ENCODE assay signal across 9 cellular contexts in genomic region chr16:1769402-1770300, GRCh38. TPM values are rescaled to one million over a fixed set of nuclear protein-coding genes. Genes with fewer than 3 reads are reported as not detected.
DNase-seq lines count a peak whose midpoint lies in the region; ATAC-seq, FAIRE-seq and TF ChIP-seq lines count a peak whose summit lies in the region.
"Had no signal": no experiment of that assay in that cellular context is flagged by ENCODE, and none has a peak within 500 bp of the region (broad histone marks: within the 10 kb centered on the region; RNA-seq: fewer than 3 reads in every experiment).

No MANE protein-coding gene starts in this region.

- peaks cover 8% of the 10 kb centered on the region; the same call in 1 of the 2 replicates for H3K4me1 ChIP-seq in GM23248 (ENCODE audit: insufficient read depth)
- H3K4me1 ChIP-seq in endothelial cell of umbilical vein (ENCODE audit: control insufficient read depth, extremely low read depth, insufficient read depth, low read length) = peaks cover 19% of the 10 kb centered on the region

- CTCF ChIA-PET in RWPE1 (lab: Yijun Ruan, JAX) (interaction anchor here (0.6 to 1.6 kb wide), 4 partner anchors 15 to 63 kb away, joined by 3 to 6 read pairs (median 4); partner anchors contain the start of gene MAPK8IP3), endothelial cell of umbilical vein (lab: Charles Lee) (interaction anchor here (1.2 to 1.5 kb wide), 5 partner anchors 10 to 275 kb away, joined by 3 to 11 read pairs (median 5); partner anchors contain the start of gene MAPK8IP3)

- no peaks in the 10 kb centered on the region for H3K9me1 ChIP-seq in endothelial cell of umbilical vein (replicated peaks; ENCODE audit: control insufficient read depth, extremely low read depth, insufficient read depth, low read length)

- H3K9me3 ChIP-seq in GM23248 (ENCODE audit: low read depth) = no peaks in the 10 kb centered on the region
- H3K9me3 ChIP-seq in endothelial cell of umbilical vein (replicated peaks; ENCODE audit: control insufficient read depth, insufficient read depth, low read length) = no peaks in the 10 kb centered on the region

- WGBS in GM23248 (ENCODE audit: low coverage in 1 of 2, low lambda C conversion rate in 2 of 2, missing lambda C conversion rate in 2 of 2), 2 experiments = 64 to 69% methylated on average over 19 to 23 of the region's 27 CpGs

- DNase-seq in GM23248 = no peak
- DNase-seq in RWPE1 (ENCODE audit: low spot score) = no peak
- DNase-seq in endothelial cell of umbilical vein (ENCODE audit: low read depth, low spot score) = no peak
- no peak for DNase-seq in NCI-H1436 (lab: John Stamatoyannopoulos, UW)
- DNase-seq in activated effector memory CD4-positive, alpha-beta T cell treated with Interleukin-2 at 50 U/mL for 16 hours = no peak
- DNase-seq in SIG-M5 treated with dmso at 0.1 percent for 504 hours (lab: John Stamatoyannopoulos, UW; ENCODE audit: unreplicated experiment) = no peak
- DNase-seq: cortex of kidney had no signal

- H3K27ac ChIP-seq in GM23248 (peak overlapping the region; percentile 57), RWPE1 (peak overlapping the region; percentile 92), endothelial cell of umbilical vein (ENCODE audit: insufficient read depth, low read depth, low read length) (no peak overlapping the region), skin epidermis (peak overlapping the region in 11 of 21 experiments; percentile 15 to 98 (median 93))

- dilution Hi-C loops in endothelial cell of umbilical vein (cut with MboI; ENCODE audit: extremely low pct_ligation_motif_present, low sequenced_read_pairs) = no loop called here

- H3K4me2 ChIP-seq in GM23248 (ENCODE audit: unreplicated experiment) (peak overlapping the region; percentile 93), endothelial cell of umbilical vein (ENCODE audit: insufficient read depth, low read length) (no peak overlapping the region)

- no peak for FAIRE-seq in endothelial cell of umbilical vein (lab: Jason Lieb, UNC)

- POLR2A ChIA-PET in RWPE1 (lab: Yijun Ruan, JAX; ENCODE audit: low non-redundant PET) (interaction anchor here (0.5 to 1.4 kb wide), 6 partner anchors 13 to 295 kb away, joined by 3 to 6 read pairs (median 4); partner anchors contain the start of genes MAPK8IP3, NUBP2 and SPSB3), endothelial cell of umbilical vein (lab: Charles Lee) (interaction anchor here (1.3 kb wide), 1 partner anchor 13 kb away, joined by 3 read pairs; the partner anchor contains the start of genes NUBP2 and SPSB3)

- intact Hi-C loops in endothelial cell of umbilical vein (cut with micrococcal nuclease) = no loop called here

- no peak for TF ChIP-seq POLR2A in endothelial cell of umbilical vein (IDR thresholded peaks at IDR 0.05; ENCODE audit: low read depth, low read length)

- H3K79me2 ChIP-seq in GM23248 (ENCODE audit: insufficient read depth) (peaks cover 19% of the 10 kb centered on the region), endothelial cell of umbilical vein (ENCODE audit: control insufficient read depth, insufficient read depth, low read length) (peaks cover 16% of the 10 kb centered on the region)

- H3K4me3 ChIP-seq in GM23248 = peak overlapping the region; percentile 86
- no peak overlapping the region for H3K4me3 ChIP-seq in endothelial cell of umbilical vein (replicated peaks in 1 of 3; ENCODE audit: insufficient read depth in 1 of 3, low read depth in 1 of 3, low read length in 3 of 3)
- no peak overlapping the region for H3K4me3 ChIP-seq in skin epidermis

- no peak for ATAC-seq in HG02884 (IDR thresholded peaks at IDR 0.05; ENCODE audit: unreplicated experiment)

- H4K20me1 ChIP-seq in GM23248 (ENCODE audit: insufficient read depth) (no peaks in the 10 kb centered on the region), endothelial cell of umbilical vein (replicated peaks; ENCODE audit: control insufficient read depth, extremely low read depth, insufficient read depth, low read length) (no peaks in the 10 kb centered on the region)

- H3K27me3 ChIP-seq in GM23248 (replicated peaks; ENCODE audit: insufficient read depth) = no peaks in the 10 kb centered on the region
- H3K27me3 ChIP-seq in endothelial cell of umbilical vein (ENCODE audit: control insufficient read depth in 2 of 2, insufficient read depth in 2 of 2, low read length in 2 of 2) = no peaks in the 10 kb centered on the region

- no peak for TF ChIP-seq CTCF in RWPE1 (conservative IDR thresholded peaks at IDR 0.05; ENCODE audit: low read depth)
- TF ChIP-seq CTCF in endothelial cell of umbilical vein (IDR thresholded peaks at IDR 0.05; ENCODE audit: extremely low read depth in 1 of 2, insufficient read depth in 1 of 2, low read depth in 1 of 2, low read length in 2 of 2) = no peak

- no peaks in the 10 kb centered on the region for H3K36me3 ChIP-seq in GM23248 (ENCODE audit: low read depth)
- peaks cover 3 to 34% of the 10 kb centered on the region in 2 experiments for H3K36me3 ChIP-seq in endothelial cell of umbilical vein (ENCODE audit: control insufficient read depth in 2 of 2, extremely low read depth in 1 of 2, insufficient read depth in 2 of 2, low read length in 2 of 2)

- H2AFZ ChIP-seq in GM23248 (no peak overlapping the region), endothelial cell of umbilical vein (ENCODE audit: low read depth, low read length) (no peak overlapping the region)

- H3K9ac ChIP-seq in GM23248 (peak overlapping the region; percentile 86), endothelial cell of umbilical vein (replicated peaks; ENCODE audit: extremely low read depth, insufficient read depth, low read length) (no peak overlapping the region)

- in situ Hi-C loops in GM23248 (cut with MboI) = no loop called here

- TSS peak; percentile 7 for BruUV-seq in endothelial cell of umbilical vein (replicated peaks; lab: Mats Ljungman, UMichigan)

- peaks cover 11% of the 10 kb centered on the region; the same call in 1 of the 2 replicates for H3F3A ChIP-seq in GM23248 (ENCODE audit: insufficient read depth)

- no peaks in the 10 kb centered on the region for H3K9me2 ChIP-seq in GM23248 (ENCODE audit: insufficient read depth)

RNA-seq across cellular contexts. Expression of gene NME3, which starts 1.7 kb away (rescaled TPM):
- total RNA-seq in GM23248 (2014; rRNA removed; shearing (Covaris generic)) = 45.3 and 57.7 TPM in 2 replicates
- polyA plus RNA-seq in GM23248 (2016; fragmentation: Nextera tagmentation; extraction: Ambion mirVana) (50.8 and 55.4 TPM in 2 replicates), endothelial cell of umbilical vein (74.4 and 133 TPM in 2 replicates)
- 32.0 and 38.2 TPM in 2 replicates for total RNA-seq in endothelial cell of umbilical vein
- 26.0 and 47.9 TPM in 2 replicates for polyA plus RNA-seq in endothelial cell of umbilical vein (2011; cell fraction: cytosol; rRNA removed)
- 67.5 and 75.9 TPM in 2 replicates for polyA plus RNA-seq in endothelial cell of umbilical vein (2011; cell fraction: nucleus; rRNA removed)
- polyA plus RNA-seq in endothelial cell of umbilical vein (2012) = 32.2 and 49.8 TPM in 2 replicates
- 8.2 and 8.3 TPM in 2 replicates for polyA minus RNA-seq in endothelial cell of umbilical vein
- 7.6 TPM for polyA minus RNA-seq in endothelial cell of umbilical vein (2011; cell fraction: cytosol; rRNA and poly(A)+ RNA removed)
- polyA minus RNA-seq in endothelial cell of umbilical vein (2011; cell fraction: nucleus; rRNA and poly(A)+ RNA removed) = 3.0 and 8.8 TPM in 2 replicates

RNA-seq across cellular contexts. Expression of gene EME2, which starts 3.0 kb away (rescaled TPM):
- 9.3 and 12.3 TPM in 2 replicates for total RNA-seq in GM23248 (2014; rRNA removed; shearing (Covaris generic))
- polyA plus RNA-seq in GM23248 (2016; fragmentation: Nextera tagmentation; extraction: Ambion mirVana) = 3.1 and 3.9 TPM in 2 replicates
- total RNA-seq in endothelial cell of umbilical vein = 15.2 and 21.4 TPM in 2 replicates
- 9.7 and 11.5 TPM in 2 replicates for polyA plus RNA-seq in endothelial cell of umbilical vein
- polyA plus RNA-seq in endothelial cell of umbilical vein (2011; cell fraction: cytosol; rRNA removed) = 1.8 and 3.9 TPM in 2 replicates
- 74.8 and 82.2 TPM in 2 replicates for polyA plus RNA-seq in endothelial cell of umbilical vein (2011; cell fraction: nucleus; rRNA removed)
- 6.8 and 8.5 TPM in 2 replicates for polyA plus RNA-seq in endothelial cell of umbilical vein (2012)
- 4.0 and 5.9 TPM in 2 replicates for polyA minus RNA-seq in endothelial cell of umbilical vein
- 7.8 TPM for polyA minus RNA-seq in endothelial cell of umbilical vein (2011; cell fraction: cytosol; rRNA and poly(A)+ RNA removed)
- polyA minus RNA-seq in endothelial cell of umbilical vein (2011; cell fraction: nucleus; rRNA and poly(A)+ RNA removed) = 12.6 and 22.9 TPM in 2 replicates

RNA-seq across cellular contexts. Expression of gene MRPS34, which starts 3.3 kb away (rescaled TPM):
- total RNA-seq in GM23248 (2014; rRNA removed; shearing (Covaris generic)) = 96.5 and 99.4 TPM in 2 replicates
- polyA plus RNA-seq in GM23248 (2016; fragmentation: Nextera tagmentation; extraction: Ambion mirVana) (113 and 119 TPM in 2 replicates), endothelial cell of umbilical vein (82.1 and 93.8 TPM in 2 replicates)
- total RNA-seq in endothelial cell of umbilical vein = 85.2 and 102 TPM in 2 replicates
- polyA plus RNA-seq in endothelial cell of umbilical vein (2011; cell fraction: cytosol; rRNA removed) = 81.2 and 86.0 TPM in 2 replicates
- 40.4 and 44.0 TPM in 2 replicates for polyA plus RNA-seq in endothelial cell of umbilical vein (2011; cell fraction: nucleus; rRNA removed)
- 72.4 and 87.7 TPM in 2 replicates for polyA plus RNA-seq in endothelial cell of umbilical vein (2012)
- 19.5 and 27.6 TPM in 2 replicates for polyA minus RNA-seq in endothelial cell of umbilical vein
- 96.9 TPM for polyA minus RNA-seq in endothelial cell of umbilical vein (2011; cell fraction: cytosol; rRNA and poly(A)+ RNA removed)
- polyA minus RNA-seq in endothelial cell of umbilical vein (2011; cell fraction: nucleus; rRNA and poly(A)+ RNA removed) = 4.9 and 9.1 TPM in 2 replicates

RNA-seq across cellular contexts. Expression of gene SPSB3, which starts 12.7 kb away (rescaled TPM):
- total RNA-seq in GM23248 (2014; rRNA removed; shearing (Covaris generic)) = 35.3 and 50.2 TPM in 2 replicates
- polyA plus RNA-seq in GM23248 (2016; fragmentation: Nextera tagmentation; extraction: Ambion mirVana) (35.1 and 35.6 TPM in 2 replicates), endothelial cell of umbilical vein (86.2 and 107 TPM in 2 replicates)
- 39.0 and 40.5 TPM in 2 replicates for total RNA-seq in endothelial cell of umbilical vein
- 25.4 and 47.1 TPM in 2 replicates for polyA plus RNA-seq in endothelial cell of umbilical vein (2011; cell fraction: cytosol; rRNA removed)
- 170 and 171 TPM in 2 replicates for polyA plus RNA-seq in endothelial cell of umbilical vein (2011; cell fraction: nucleus; rRNA removed)
- polyA plus RNA-seq in endothelial cell of umbilical vein (2012) = 24.9 and 40.0 TPM in 2 replicates
- polyA minus RNA-seq in endothelial cell of umbilical vein = 19.1 and 25.7 TPM in 2 replicates
- 15.1 TPM for polyA minus RNA-seq in endothelial cell of umbilical vein (2011; cell fraction: cytosol; rRNA and poly(A)+ RNA removed)
- 18.6 and 32.4 TPM in 2 replicates for polyA minus RNA-seq in endothelial cell of umbilical vein (2011; cell fraction: nucleus; rRNA and poly(A)+ RNA removed)

RNA-seq across cellular contexts. Expression of gene NUBP2, which starts 13.1 kb away (rescaled TPM):
- total RNA-seq in GM23248 (2014; rRNA removed; shearing (Covaris generic)) = 88.9 and 189 TPM in 2 replicates
- polyA plus RNA-seq in GM23248 (2016; fragmentation: Nextera tagmentation; extraction: Ambion mirVana) (64.3 and 66.4 TPM in 2 replicates), endothelial cell of umbilical vein (69.6 and 85.4 TPM in 2 replicates)
- 55.0 and 58.2 TPM in 2 replicates for total RNA-seq in endothelial cell of umbilical vein
- polyA plus RNA-seq in endothelial cell of umbilical vein (2011; cell fraction: cytosol; rRNA removed) = 38.7 and 64.8 TPM in 2 replicates
- 47.3 and 53.2 TPM in 2 replicates for polyA plus RNA-seq in endothelial cell of umbilical vein (2011; cell fraction: nucleus; rRNA removed)
- polyA plus RNA-seq in endothelial cell of umbilical vein (2012) = 37.5 and 46.5 TPM in 2 replicates
- 12.2 and 15.6 TPM in 2 replicates for polyA minus RNA-seq in endothelial cell of umbilical vein
- 48.7 TPM for polyA minus RNA-seq in endothelial cell of umbilical vein (2011; cell fraction: cytosol; rRNA and poly(A)+ RNA removed)
- polyA minus RNA-seq in endothelial cell of umbilical vein (2011; cell fraction: nucleus; rRNA and poly(A)+ RNA removed) = 12.0 and 20.8 TPM in 2 replicates
